In genomic region chr13:106011600-106011999, GRCh38 we compare ENCODE assay signal across 6 cellular contexts.
"Had no signal": no experiment of that assay in that cellular context is flagged by ENCODE, and none has a peak within 500 bp of the region (broad histone marks: within the 10 kb centered on the region; RNA-seq: fewer than 3 reads in every experiment).

No MANE protein-coding gene starts in this region.

- H3K27ac ChIP-seq: HL-60, KMS-11 had no signal

- ATAC-seq: K562 had no signal

- FAIRE-seq: HTR-8/SVneo, K562 had no signal

- DNase-seq: KBM-7, KG1 had no signal

- H3K4me2 ChIP-seq: KMS-11 had no signal

- H3K4me3 ChIP-seq: K562 had no signal

- H3K9ac ChIP-seq: KMS-11 had no signal
